In the genomic region with DNA sequence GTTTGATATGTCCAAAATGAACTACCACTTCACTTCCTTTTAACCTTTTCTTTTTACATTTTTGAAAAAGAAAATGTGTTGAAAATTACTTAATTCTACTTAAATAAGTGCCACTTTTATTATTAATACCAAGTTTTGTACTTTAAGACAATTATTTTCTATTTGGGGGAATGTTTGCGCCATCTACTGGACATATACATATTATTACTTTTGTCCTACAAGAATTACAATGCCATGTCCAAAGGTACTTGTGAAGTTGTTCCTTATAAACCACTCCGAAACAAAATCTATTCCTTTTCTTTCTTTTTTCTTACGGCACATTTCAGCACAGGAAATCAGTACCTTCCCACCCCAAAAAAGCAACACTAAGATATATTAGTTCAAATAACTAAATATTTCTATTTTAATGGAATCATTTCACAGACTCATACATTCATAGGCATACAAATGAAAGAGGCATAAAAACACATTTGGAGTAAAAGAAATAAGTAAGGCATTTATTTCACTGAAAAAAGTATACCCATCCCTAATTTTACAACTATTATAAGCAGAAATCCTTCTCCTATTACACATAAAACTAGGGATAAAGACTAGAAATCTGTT, we compare ENCODE assay signal across 8 cellular contexts.
A peak's percentile ranks its signal among the peaks of the same experiment; 100 is the strongest.
DNase-seq lines count a peak whose midpoint lies in the region; ATAC-seq and TF ChIP-seq lines count a peak whose summit lies in the region.

No MANE protein-coding gene starts in this region.

- H3K4me1 ChIP-seq in adrenal gland (replicated peaks in 1 of 2), result peaks cover 0 to 5% of the 10 kb centered on the region in 2 donors

- H3K4me3 ChIP-seq in adrenal gland, result no peak overlapping the region

- TF ChIP-seq CTCF in adrenal gland (IDR thresholded peaks at IDR 0.05) (peak; percentile 37 to 71 (median 52)), omental fat pad (IDR thresholded peaks at IDR 0.05) (no peak)

- no peak overlapping the region for H3K27ac ChIP-seq in adrenal gland

- ATAC-seq in omental fat pad (ENCODE audit: low FRiP score) (no peak), HG03520 (IDR thresholded peaks at IDR 0.05; ENCODE audit: unreplicated experiment) (no peak)

- no peak for TF ChIP-seq POLR2A in adrenal gland (IDR thresholded peaks at IDR 0.05)

- no peaks in the 10 kb centered on the region for H3K27me3 ChIP-seq in adrenal gland

- DNase-seq in NCI-H446 (lab: John Stamatoyannopoulos, UW), result peak; percentile 16 to 27
- no peak for DNase-seq in NCI-H446 treated with DMSO at 0.1 percent for 48 hours (lab: John Stamatoyannopoulos, UW)
- peak; percentile 63 for DNase-seq in NCI-H1417 treated with DMSO at 0.1 percent for 48 hours (lab: John Stamatoyannopoulos, UW)
- no peak for DNase-seq in adrenal gland
- peak; percentile 27 for DNase-seq in kidney glomerular epithelial cell (lab: John Stamatoyannopoulos, UW)
- DNase-seq in activated CD4-positive, alpha-beta T cell treated with anti-CD3 and anti-CD28 coated beads, Interleukin-2, amount 50 U/mL, for 48 hours, result no peak
- DNase-seq in omental fat pad (ENCODE audit: low spot score), result no peak

- H3K36me3 ChIP-seq in adrenal gland (replicated peaks in 1 of 2), result no peaks in the 10 kb centered on the region

- WGBS in adrenal gland, 4 donors, result 17 to 25% (median 23%) methylated on average over 3 of the region's 3 CpGs

- intact Hi-C loops in adrenal gland (cut with DNase I), result loop anchor here in 1 of 2 donors (10.0 kb wide), 1 partner anchor 314 kb away; no protein-coding TSS in a partner anchor

- no peaks in the 10 kb centered on the region for H3K9me3 ChIP-seq in adrenal gland (replicated peaks in 1 of 3)

Comparison
In these comparisons a context has a peak if more than half of its experiments do, and no peak if none do; other contexts are left out.
1. DNase-seq: peak in NCI-H446 (2 of 2), NCI-H1417 treated with DMSO at 0.1 percent for 48 hours (single experiment) and kidney glomerular epithelial cell (single experiment); none in NCI-H446 treated with DMSO at 0.1 percent for 48 hours (single experiment), adrenal gland (0 of 7), activated CD4-positive, alpha-beta T cell treated with anti-CD3 and anti-CD28 coated beads, Interleukin-2, amount 50 U/mL, for 48 hours (0 of 2) and omental fat pad (single experiment).
2. CTCF ChIP-seq: peak in adrenal gland (6 of 6); none in omental fat pad (0 of 3).